ENCODE assay signal across 1 cellular context in the genomic region with DNA sequence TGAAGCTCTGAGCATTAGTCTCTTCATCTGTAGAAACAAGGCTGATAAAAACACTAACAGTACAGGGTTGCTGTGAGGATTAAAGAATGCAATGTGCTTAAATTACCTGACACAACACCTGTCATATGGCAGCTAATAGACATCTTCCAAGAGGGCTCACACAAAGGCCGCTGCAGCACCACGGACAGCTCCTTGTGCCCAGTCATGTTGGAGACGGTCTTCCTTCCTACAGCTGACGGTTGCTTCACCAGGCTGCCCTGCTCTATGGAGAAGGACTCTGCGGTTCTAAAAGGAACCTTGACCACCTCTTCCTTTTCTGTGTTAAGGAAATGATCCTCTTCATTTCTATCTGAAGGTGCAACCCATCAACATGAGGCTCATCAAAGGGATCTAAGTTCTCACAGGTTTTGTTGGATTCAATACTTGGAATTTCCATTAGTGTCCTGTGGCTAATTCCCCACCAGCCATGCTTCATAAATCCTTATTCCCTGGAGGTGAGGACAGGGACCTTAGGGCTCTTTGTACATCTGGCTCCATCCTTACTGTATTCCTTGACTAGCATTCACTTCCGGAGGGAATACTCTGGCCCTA.
TF ChIP-seq lines count a peak whose summit lies in the region.

No MANE protein-coding gene starts in this region.

TF ChIP-seq in WTC11, 78 proteins besides CTCF, POLR2A, EP300 and RAD21 (continued from another document):
- TF ChIP-seq CDX4 (CRISPR knock-in tag; IDR thresholded peaks at IDR 0.05; ENCODE audit: borderline replicate concordance) (no peak), MAX (CRISPR knock-in tag; IDR thresholded peaks at IDR 0.05) (peak; percentile 49; the same call in 1 of the 2 replicates), PRRX2 (CRISPR knock-in tag; IDR thresholded peaks at IDR 0.05) (0 out of 2 replicates have a peak, but pooled peaks have one; percentile 61), ZNF219 (CRISPR knock-in tag; IDR thresholded peaks at IDR 0.05; ENCODE audit: borderline replicate concordance) (peak; percentile 51; the same call in 1 of the 2 replicates), RELA (CRISPR knock-in tag; IDR thresholded peaks at IDR 0.05; ENCODE audit: borderline replicate concordance) (no peak), SMAD4 (CRISPR knock-in tag; IDR thresholded peaks at IDR 0.05) (0 out of 2 replicates have a peak, but pooled peaks have one; percentile 28), IRF1 (CRISPR knock-in tag; IDR thresholded peaks at IDR 0.05) (no peak), ZSCAN18 (CRISPR knock-in tag; IDR thresholded peaks at IDR 0.05) (peak; percentile 42; the same call in 1 of the 2 replicates)
- TF ChIP-seq, protein P1, sequence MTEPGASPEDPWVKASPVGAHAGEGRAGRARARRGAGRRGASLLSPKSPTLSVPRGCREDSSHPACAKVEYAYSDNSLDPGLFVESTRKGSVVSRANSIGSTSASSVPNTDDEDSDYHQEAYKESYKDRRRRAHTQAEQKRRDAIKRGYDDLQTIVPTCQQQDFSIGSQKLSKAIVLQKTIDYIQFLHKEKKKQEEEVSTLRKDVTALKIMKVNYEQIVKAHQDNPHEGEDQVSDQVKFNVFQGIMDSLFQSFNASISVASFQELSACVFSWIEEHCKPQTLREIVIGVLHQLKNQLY (CRISPR knock-in tag; IDR thresholded peaks at IDR 0.05): no peak
- TF ChIP-seq, protein P2, sequence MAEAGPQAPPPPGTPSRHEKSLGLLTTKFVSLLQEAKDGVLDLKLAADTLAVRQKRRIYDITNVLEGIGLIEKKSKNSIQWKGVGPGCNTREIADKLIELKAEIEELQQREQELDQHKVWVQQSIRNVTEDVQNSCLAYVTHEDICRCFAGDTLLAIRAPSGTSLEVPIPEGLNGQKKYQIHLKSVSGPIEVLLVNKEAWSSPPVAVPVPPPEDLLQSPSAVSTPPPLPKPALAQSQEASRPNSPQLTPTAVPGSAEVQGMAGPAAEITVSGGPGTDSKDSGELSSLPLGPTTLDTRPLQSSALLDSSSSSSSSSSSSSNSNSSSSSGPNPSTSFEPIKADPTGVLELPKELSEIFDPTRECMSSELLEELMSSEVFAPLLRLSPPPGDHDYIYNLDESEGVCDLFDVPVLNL (CRISPR knock-in tag; IDR thresholded peaks at IDR 0.05; ENCODE audit: borderline replicate concordance, low read depth): no peak
